ENCODE assay signal across 1 cellular context in genomic region chr13:97975280-97975850, GRCh38.
TF ChIP-seq lines count a peak whose summit lies in the region.

No MANE protein-coding gene starts in this region.

TF ChIP-seq in HepG2, 621 proteins besides CTCF, POLR2A, EP300 and RAD21 (continued from another document):
- TF ChIP-seq ATF4 (CRISPR knock-in tag; IDR thresholded peaks at IDR 0.05) = 0 out of 4 replicates have a peak, but pooled peaks of 1 of the 2 experiments have one; percentile 17
- peak; percentile 50; the same call in 1 of the 2 replicates for TF ChIP-seq AHDC1 (CRISPR knock-in tag; IDR thresholded peaks at IDR 0.05; ENCODE audit: borderline replicate concordance)
- no peak for TF ChIP-seq POLR2G (IDR thresholded peaks at IDR 0.05; ENCODE audit: low read depth, low read length)
- 0 out of 2 replicates have a peak, but pooled peaks have one; percentile 41 for TF ChIP-seq CHD4 (IDR thresholded peaks at IDR 0.05; ENCODE audit: borderline replicate concordance, low read length)
- TF ChIP-seq ZNF414 (CRISPR knock-in tag; IDR thresholded peaks at IDR 0.05) = 0 out of 2 replicates have a peak, but pooled peaks have one; percentile 20
- TF ChIP-seq ZNF691 (CRISPR knock-in tag; IDR thresholded peaks at IDR 0.05; ENCODE audit: borderline replicate concordance, low read depth) = 0 out of 2 replicates have a peak, but pooled peaks have one; percentile 16
- TF ChIP-seq RBAK (CRISPR knock-in tag; IDR thresholded peaks at IDR 0.05) = 0 out of 2 replicates have a peak, but pooled peaks have one; percentile 6
- peak in 1 of 2 experiments; percentile 46; a peak in 1 of 4 replicates for TF ChIP-seq HMGXB4 (CRISPR knock-in tag; IDR thresholded peaks at IDR 0.05; ENCODE audit: borderline replicate concordance in 1 of 2, low read depth in 1 of 2)
- TF ChIP-seq PATZ1 (CRISPR knock-in tag; IDR thresholded peaks at IDR 0.05) = peak; percentile 17
- no peak for TF ChIP-seq HNF1A (IDR thresholded peaks at IDR 0.05; ENCODE audit: low read depth)
- no peak for TF ChIP-seq HNF1A (CRISPR knock-in tag; IDR thresholded peaks at IDR 0.05; ENCODE audit: borderline replicate concordance)
- no peak for TF ChIP-seq ZFP82 (CRISPR knock-in tag; IDR thresholded peaks at IDR 0.05; ENCODE audit: borderline replicate concordance)
